8 cellular contexts compared by ENCODE assay signal in the genomic region with DNA sequence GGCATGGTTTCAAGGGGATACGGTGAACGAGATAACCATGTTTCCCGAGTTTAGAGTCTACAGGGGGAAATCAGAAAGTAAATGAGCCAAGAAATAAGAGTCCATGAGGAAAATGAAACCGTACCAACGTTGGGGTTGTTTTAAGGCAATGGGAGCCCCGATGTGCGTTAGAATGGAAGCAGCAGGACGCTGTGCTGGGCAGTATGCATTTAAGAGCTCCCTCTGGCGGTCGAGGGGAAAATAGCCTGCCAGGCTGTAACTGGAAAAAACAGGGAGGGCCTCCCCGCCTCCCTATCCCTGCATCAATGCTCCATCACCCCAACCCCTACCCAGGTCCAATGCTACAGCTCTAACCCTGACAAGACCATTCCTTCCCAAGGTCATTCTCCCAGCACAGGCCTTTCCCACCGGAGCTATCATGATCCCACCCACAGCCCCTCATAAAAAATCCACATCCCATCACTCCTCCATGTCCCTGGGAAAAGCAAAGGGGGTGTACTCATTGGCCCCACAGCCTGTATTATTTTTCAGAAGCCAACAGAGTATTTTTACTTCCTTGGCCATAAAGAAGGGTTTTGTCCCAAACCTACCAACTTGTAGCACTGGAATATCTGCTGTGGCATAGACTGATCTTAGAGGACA.
DNase-seq lines count a peak whose midpoint lies in the region; ATAC-seq, FAIRE-seq and TF ChIP-seq lines count a peak whose summit lies in the region.

No MANE protein-coding gene starts in this region.

- DNase-seq in AG08396 (ENCODE audit: low spot score), result peak; percentile 63
- DNase-seq in GM18507 (ENCODE audit: extremely low spot score, insufficient read length, low read depth), result peak; percentile 9
- DNase-seq in NCI-H2227 treated with DMSO at 0.1 percent for 48 hours (lab: John Stamatoyannopoulos, UW), result peak; percentile 36
- peak; percentile 18 for DNase-seq in activated CD8-positive, alpha-beta memory T cell treated with anti-CD3 and anti-CD28 coated beads, Interleukin-2, amount 50 U/mL, for 4 hours
- DNase-seq in germinal center (ENCODE audit: low spot score), result peak; percentile 53
- DNase-seq in prostate gland (ENCODE audit: low spot score), result peak; percentile 50
- no peak for DNase-seq in MV-4-11 (lab: John Stamatoyannopoulos, UW)

- no peak for TF ChIP-seq POLR2A in prostate gland (IDR thresholded peaks at IDR 0.05)

- no peak for ATAC-seq in HG02870 (IDR thresholded peaks at IDR 0.05; ENCODE audit: unreplicated experiment)

- no peak overlapping the region for H3K27ac ChIP-seq in prostate gland

- FAIRE-seq in GM18507 (lab: Jason Lieb, UNC), result peak; percentile 76

- 28% methylated on average over 12 of the region's 12 CpGs for WGBS in prostate gland

- H3K4me1 ChIP-seq in prostate gland (replicated peaks), result no peaks in the 10 kb centered on the region

- peak; percentile 60 to 89 (median 82) for TF ChIP-seq CTCF in prostate gland (IDR thresholded peaks at IDR 0.05)

- intact Hi-C loops in prostate gland (cut with DNase I), result loop anchor here (1.0 to 10.0 kb wide), 2 partner anchors 220 to 353 kb away; no protein-coding TSS in a partner anchor

- no peak overlapping the region for H3K4me3 ChIP-seq in prostate gland

- H3K36me3 ChIP-seq in prostate gland, result no peaks in the 10 kb centered on the region

- no peaks in the 10 kb centered on the region for H3K27me3 ChIP-seq in prostate gland (replicated peaks; ENCODE audit: insufficient read depth)

- no peaks in the 10 kb centered on the region for H3K9me3 ChIP-seq in prostate gland
